Comparison of ENCODE assay signal across 16 cellular contexts in the genomic region with DNA sequence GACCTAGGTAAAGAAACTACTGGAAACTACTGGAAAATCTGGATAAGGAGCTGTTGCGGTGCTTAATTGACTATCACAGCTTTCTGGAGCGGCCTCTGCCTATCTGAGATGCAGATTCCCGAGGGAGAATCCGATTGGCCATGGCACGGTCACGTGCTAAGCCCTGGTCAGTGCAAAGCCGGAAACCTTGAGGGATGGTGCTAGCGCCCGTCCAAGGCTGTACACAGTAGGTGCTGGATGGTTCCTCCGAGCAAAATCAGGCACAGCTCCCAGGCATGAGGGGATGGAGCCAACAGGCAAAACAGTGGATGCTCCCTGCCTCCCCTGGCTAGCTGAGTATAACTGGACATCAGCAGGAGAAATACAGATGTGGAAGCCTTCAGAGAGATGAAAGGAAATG.
DNase-seq lines count a peak whose midpoint lies in the region; ATAC-seq and TF ChIP-seq lines count a peak whose summit lies in the region.
"Had no signal": no experiment of that assay in that cellular context is flagged by ENCODE, and none has a peak within 500 bp of the region (broad histone marks: within the 10 kb centered on the region; RNA-seq: fewer than 3 reads in every experiment).

No MANE protein-coding gene starts in this region.

- no peaks in the 10 kb centered on the region for H3K27me3 ChIP-seq in vagina
- H3K27me3 ChIP-seq: cardiac muscle cell, SJSA1 had no signal

- H3K27ac Mint-ChIP-seq in T-helper 17 cell (peak overlapping the region; percentile 17), neural crest cell (ENCODE audit: unreplicated experiment) (no peak overlapping the region)
- H3K27ac Mint-ChIP-seq: natural killer cell treated with Interleukin-12 subunit alpha and Interleukin-12 subunit beta and Interleukin-15 and Interleukin-18, amount 100 ng/mL, for 72 hours had no signal

- H3K4me1 Mint-ChIP-seq in T-helper 17 cell (no peaks in the 10 kb centered on the region), neural crest cell (peaks cover 78% of the 10 kb centered on the region)

- no peaks in the 10 kb centered on the region for H3K36me3 ChIP-seq in vagina
- H3K36me3 ChIP-seq: cardiac muscle cell, SJSA1 had no signal

- H3K9me3 Mint-ChIP-seq in neural crest cell: peaks cover 5% of the 10 kb centered on the region
- H3K9me3 Mint-ChIP-seq: natural killer cell treated with Interleukin-12 subunit alpha and Interleukin-12 subunit beta and Interleukin-15 and Interleukin-18, amount 100 ng/mL, for 72 hours had no signal

- ATAC-seq in T-helper 17 cell: no peak
- ATAC-seq: GM12878 had no signal

- peaks cover 41% of the 10 kb centered on the region for H3K27me3 Mint-ChIP-seq in T-helper 17 cell
- H3K27me3 Mint-ChIP-seq in neural crest cell (ENCODE audit: low read depth): peaks cover 33% of the 10 kb centered on the region

- DNase-seq in T-helper 17 cell (no peak), fibroblast of villous mesenchyme (ENCODE audit: low read depth) (peak; percentile 22), neural crest cell (ENCODE audit: low read depth, low spot score) (peak; percentile 47), ureter (ENCODE audit: low spot score) (peak; percentile 54), vagina (ENCODE audit: extremely low spot score in 2 of 2) (no peak), KG1 (lab: John Stamatoyannopoulos, UW) (no peak), DMS153 treated with DMSO at 0.1 percent for 48 hours (lab: John Stamatoyannopoulos, UW; ENCODE audit: unreplicated experiment) (no peak)
- DNase-seq: activated CD4-positive, alpha-beta T cell treated with anti-CD3 and anti-CD28 coated beads for 1 hour; erythroblast; GF-D8; NCI-H1436; T1000 had no signal

- no peak for TF ChIP-seq POLR2A in vagina (IDR thresholded peaks at IDR 0.05)

- intact Hi-C loops in vagina (cut with DNase I): no loop called here

- TF ChIP-seq CTCF in fibroblast of villous mesenchyme (IDR thresholded peaks at IDR 0.05; ENCODE audit: insufficient read depth, low read depth, low read length) (no peak), neural crest cell (conservative IDR thresholded peaks at IDR 0.05) (no peak), vagina (IDR thresholded peaks at IDR 0.05) (no peak)

- no peak overlapping the region for H3K4me3 Mint-ChIP-seq in T-helper 17 cell
- H3K4me3 Mint-ChIP-seq in neural crest cell: peak overlapping the region; percentile 71
- H3K4me3 Mint-ChIP-seq: natural killer cell treated with Interleukin-12 subunit alpha and Interleukin-12 subunit beta and Interleukin-15 and Interleukin-18, amount 100 ng/mL, for 72 hours had no signal

- H3K27ac ChIP-seq in vagina: no peak overlapping the region
- H3K27ac ChIP-seq: cardiac muscle cell, SJSA1 had no signal

- peaks cover 4% of the 10 kb centered on the region for H3K4me1 ChIP-seq in vagina
- H3K4me1 ChIP-seq: SJSA1 had no signal

- no peaks in the 10 kb centered on the region for H3K9me3 ChIP-seq in T-helper 17 cell (ENCODE audit: control insufficient read depth, low read length, poor library complexity, severe bottlenecking)
- no peaks in the 10 kb centered on the region for H3K9me3 ChIP-seq in vagina
- H3K9me3 ChIP-seq: SJSA1 had no signal

- H3K4me3 ChIP-seq in fibroblast of villous mesenchyme (ENCODE audit: low read depth, low read length) (no peak overlapping the region), vagina (no peak overlapping the region)
- H3K4me3 ChIP-seq: cardiac muscle cell, GM12878, SJSA1 had no signal

- H3K36me3 Mint-ChIP-seq in T-helper 17 cell (ENCODE audit: low read depth) (no peaks in the 10 kb centered on the region), neural crest cell (ENCODE audit: low read depth) (no peaks in the 10 kb centered on the region)
- H3K36me3 Mint-ChIP-seq: natural killer cell treated with Interleukin-12 subunit alpha and Interleukin-12 subunit beta and Interleukin-15 and Interleukin-18, amount 100 ng/mL, for 72 hours had no signal

Comparison
In these comparisons a context has a peak if more than half of its experiments do, and no peak if none do; other contexts are left out.
1. DNase-seq: peak in fibroblast of villous mesenchyme (single experiment), neural crest cell (single experiment) and ureter (single experiment); none in T-helper 17 cell (0 of 3), vagina (0 of 2), KG1 (single experiment) and DMS153 treated with DMSO at 0.1 percent for 48 hours (single experiment).